ENCODE assay signal across 1 cellular context in the genomic region with DNA sequence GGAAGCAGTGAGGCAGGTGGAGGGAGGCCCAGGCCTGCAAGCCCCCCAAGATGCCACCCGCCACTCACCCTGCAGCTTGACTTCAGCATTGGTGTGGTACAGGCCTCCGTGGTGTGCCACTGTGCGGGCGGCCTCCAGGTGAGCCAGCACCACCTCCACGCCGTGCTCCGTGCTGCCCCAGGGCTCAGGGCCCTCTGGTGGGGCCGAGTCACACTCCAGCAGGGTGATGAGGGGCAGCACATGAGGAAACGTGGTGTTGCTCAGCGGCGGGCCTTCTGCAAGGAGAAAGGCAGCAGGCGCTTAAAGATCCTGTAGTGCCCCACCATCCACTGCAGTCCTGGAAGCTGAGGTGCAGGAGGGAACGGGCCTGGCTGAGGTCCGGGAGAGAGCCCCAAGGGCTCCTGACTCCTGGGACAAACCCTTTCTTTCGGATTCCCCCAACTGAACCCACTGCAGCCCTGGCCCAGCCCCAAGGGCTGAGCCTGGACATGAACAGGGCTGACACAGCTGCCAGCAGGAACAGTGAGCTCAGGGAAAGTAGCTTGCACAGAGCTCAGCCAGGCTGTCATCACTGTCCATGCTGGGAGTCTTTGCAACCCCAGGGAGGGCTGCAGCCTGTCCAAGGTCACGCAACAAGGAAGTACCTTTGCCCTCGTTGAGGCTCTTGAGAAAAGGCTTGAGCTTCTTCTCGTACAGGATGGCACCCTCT.
TF ChIP-seq lines count a peak whose summit lies in the region.

No MANE protein-coding gene starts in this region.

TF ChIP-seq in IMR-90, 13 proteins besides CTCF, POLR2A, EP300 and RAD21:
- TF ChIP-seq CHD1 (IDR thresholded peaks at IDR 0.05; ENCODE audit: low read depth, low read length) (no peak), MXI1 (IDR thresholded peaks at IDR 0.05; ENCODE audit: borderline replicate concordance, low read depth, low read length) (no peak), BHLHE40 (IDR thresholded peaks at IDR 0.05; ENCODE audit: low read depth, low read length) (no peak), FOS (IDR thresholded peaks at IDR 0.05; ENCODE audit: low read depth, low read length) (no peak), MAZ (IDR thresholded peaks at IDR 0.05; ENCODE audit: borderline replicate concordance, low read depth, low read length) (no peak), CEBPB (IDR thresholded peaks at IDR 0.05; ENCODE audit: low read depth, low read length) (no peak), RFX5 (IDR thresholded peaks at IDR 0.05; ENCODE audit: low read depth, low read length) (no peak), ELK1 (IDR thresholded peaks at IDR 0.05; ENCODE audit: borderline replicate concordance, low read depth, low read length) (no peak), RCOR1 (IDR thresholded peaks at IDR 0.05; ENCODE audit: insufficient replicate concordance, low read length) (no peak), NFE2L2 (IDR thresholded peaks at IDR 0.05; ENCODE audit: low read depth, low read length) (no peak), MAFK (IDR thresholded peaks at IDR 0.05; ENCODE audit: low read depth, low read length) (no peak), SMC3 (IDR thresholded peaks at IDR 0.05; ENCODE audit: low read depth, low read length) (no peak)
- TF ChIP-seq, protein P1, sequence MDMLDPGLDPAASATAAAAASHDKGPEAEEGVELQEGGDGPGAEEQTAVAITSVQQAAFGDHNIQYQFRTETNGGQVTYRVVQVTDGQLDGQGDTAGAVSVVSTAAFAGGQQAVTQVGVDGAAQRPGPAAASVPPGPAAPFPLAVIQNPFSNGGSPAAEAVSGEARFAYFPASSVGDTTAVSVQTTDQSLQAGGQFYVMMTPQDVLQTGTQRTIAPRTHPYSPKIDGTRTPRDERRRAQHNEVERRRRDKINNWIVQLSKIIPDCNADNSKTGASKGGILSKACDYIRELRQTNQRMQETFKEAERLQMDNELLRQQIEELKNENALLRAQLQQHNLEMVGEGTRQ (IDR thresholded peaks at IDR 0.05; ENCODE audit: low read depth, low read length) = no peak
